Comparison of ENCODE assay signal across 1 cellular context in the genomic region with DNA sequence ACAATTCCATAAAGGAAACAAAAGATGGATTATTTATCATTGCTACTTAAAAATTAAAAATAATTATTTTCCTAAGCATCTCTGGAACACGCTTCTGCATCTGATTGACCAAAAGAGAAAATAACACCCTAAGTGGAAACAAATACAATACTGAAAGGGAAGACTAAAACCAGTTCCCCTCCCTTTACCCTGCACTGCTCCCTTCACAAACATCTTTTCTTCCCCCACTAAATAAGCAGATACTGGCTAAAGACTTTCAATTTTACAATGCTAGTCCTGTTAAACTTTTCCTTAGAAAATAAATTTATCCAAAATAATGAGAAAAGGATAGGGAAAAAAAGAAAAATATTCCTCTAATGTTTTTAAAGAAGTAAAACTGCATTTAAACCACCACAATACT.
TF ChIP-seq lines count a peak whose summit lies in the region.

No MANE protein-coding gene starts in this region.

TF ChIP-seq in A549, 52 proteins besides CTCF, POLR2A, EP300 and RAD21 (continued from another document):
- TF ChIP-seq, protein P1, sequence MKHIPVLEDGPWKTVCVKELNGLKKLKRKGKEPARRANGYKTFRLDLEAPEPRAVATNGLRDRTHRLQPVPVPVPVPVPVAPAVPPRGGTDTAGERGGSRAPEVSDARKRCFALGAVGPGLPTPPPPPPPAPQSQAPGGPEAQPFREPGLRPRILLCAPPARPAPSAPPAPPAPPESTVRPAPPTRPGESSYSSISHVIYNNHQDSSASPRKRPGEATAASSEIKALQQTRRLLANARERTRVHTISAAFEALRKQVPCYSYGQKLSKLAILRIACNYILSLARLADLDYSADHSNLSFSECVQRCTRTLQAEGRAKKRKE (CRISPR knock-in tag; IDR thresholded peaks at IDR 0.05; ENCODE audit: low read depth) = no peak
- TF ChIP-seq HOXB13 (CRISPR knock-in tag; IDR thresholded peaks at IDR 0.05; ENCODE audit: low read depth) = no peak
